In genomic region chr11:34619062-34619516, GRCh38 we compare ENCODE assay signal across 25 cellular contexts. TPM values are rescaled to one million over a fixed set of nuclear protein-coding genes. Genes with fewer than 3 reads are reported as not detected.
DNase-seq lines count a peak whose midpoint lies in the region; ATAC-seq, FAIRE-seq and TF ChIP-seq lines count a peak whose summit lies in the region.
"Had no signal": no experiment of that assay in that cellular context is flagged by ENCODE, and none has a peak within 500 bp of the region (broad histone marks: within the 10 kb centered on the region; RNA-seq: fewer than 3 reads in every experiment).

No MANE protein-coding gene starts in this region.

- no peak overlapping the region for H2AK5ac ChIP-seq in trophoblast cell (ENCODE audit: low read length)

- peaks cover 38% of the 10 kb centered on the region for H3F3A ChIP-seq in PC-9 (ENCODE audit: insufficient read depth, low read depth)

- no peak overlapping the region for H2AFZ ChIP-seq in PC-9
- H2AFZ ChIP-seq in K562 (ENCODE audit: low read depth, low read length) = no peak overlapping the region
- no peak overlapping the region for H2AFZ ChIP-seq in trophoblast cell (ENCODE audit: insufficient read depth, low read length, poor library complexity)

- no peak overlapping the region for H2BK12ac ChIP-seq in trophoblast cell (ENCODE audit: low read length)

- H3K36me3 ChIP-seq in PC-9 (ENCODE audit: low read depth) = peaks cover 24% of the 10 kb centered on the region
- H3K36me3 ChIP-seq in K562 (ENCODE audit: control insufficient read depth, insufficient read depth, low read length) = no peaks in the 10 kb centered on the region
- no peaks in the 10 kb centered on the region for H3K36me3 ChIP-seq in trophoblast cell (ENCODE audit: control insufficient read depth in 1 of 2, insufficient read depth in 2 of 2, low read length in 2 of 2)
- H3K36me3 ChIP-seq: BLaER1 treated with 17β-estradiol and CSF1 and Interleukin-3, amounts not matched to agents 10 nM and 100 nM had no signal

- no peak overlapping the region for H2BK5ac ChIP-seq in trophoblast cell (ENCODE audit: low read depth, low read length, poor library complexity)

- peaks cover 25% of the 10 kb centered on the region for H3K4me1 ChIP-seq in PC-9 (replicated peaks; ENCODE audit: insufficient read depth)
- H3K4me1 ChIP-seq in K562 (replicated peaks in 1 of 2; ENCODE audit: control insufficient read depth in 2 of 2, insufficient read depth in 2 of 2, low read length in 2 of 2) = peaks cover 3 to 48% of the 10 kb centered on the region in 2 experiments; a peak in 4 of 5 replicates
- peaks cover 2 to 6% of the 10 kb centered on the region in 2 experiments for H3K4me1 ChIP-seq in trophoblast cell (ENCODE audit: control insufficient read depth in 1 of 2, insufficient read depth in 2 of 2, low read length in 2 of 2)

- intact Hi-C loops in Calu3 (cut with micrococcal nuclease; ENCODE audit: unreplicated experiment) = no loop called here
- intact Hi-C loops in PC-9 (cut with micrococcal nuclease; ENCODE audit: unreplicated experiment) = no loop called here
- intact Hi-C loops in K562 (cut with micrococcal nuclease) = loop anchor here (5.0 kb wide), 1 partner anchor 33 kb away; no protein-coding TSS in a partner anchor
- intact Hi-C loops in lower leg skin (cut with DNase I; ENCODE audit: low total_unique reads) = no loop called here

- no peaks in the 10 kb centered on the region for H3K9me1 ChIP-seq in K562 (ENCODE audit: control insufficient read depth, insufficient read depth, low read length)

- no peak overlapping the region for H3K23ac ChIP-seq in trophoblast cell (ENCODE audit: low read length)

- BruUV-seq in Calu3 (replicated peaks; lab: Mats Ljungman, UMichigan) = no TSS peak
- BruUV-seq in PC-9 (replicated peaks; lab: Mats Ljungman, UMichigan) = no TSS peak
- BruUV-seq in K562 (replicated peaks; lab: Mats Ljungman, UMichigan) = no TSS peak

- DNase-seq in Calu3 = no peak
- peak in 1 of 2 experiments; percentile 62 for DNase-seq in PC-9
- DNase-seq in K562 (ENCODE audit: extremely low read depth in 1 of 4, low spot score in 3 of 4) = peak; percentile 42 to 74 (median 57)
- peak; percentile 26 to 45 for DNase-seq in trophoblast cell
- no peak for DNase-seq in lower leg skin (ENCODE audit: low spot score in 2 of 2)
- no peak for DNase-seq in NCI-H1436 (lab: John Stamatoyannopoulos, UW)
- DNase-seq in NCI-H1417 (lab: John Stamatoyannopoulos, UW) = no peak
- DNase-seq: GDM1, H7, Kasumi-1, MM.1S, NCI-H1105, NCI-H1694 treated with DMSO at 0.1 percent for 48 hours, NCI-H2107, NCI-H2227 treated with DMSO at 0.1 percent for 48 hours, NCI-H510A treated with DMSO at 0.1 percent for 48 hours, NCI-H774, PC-3, SIG-M5 had no signal

- FAIRE-seq in K562 (lab: Jason Lieb, UNC) = peak; percentile 67

- no peak overlapping the region for H3K18ac ChIP-seq in trophoblast cell (ENCODE audit: low read length)

- no peak for TF ChIP-seq CTCF in Calu3 (IDR thresholded peaks at IDR 0.05; ENCODE audit: unreplicated experiment)
- TF ChIP-seq CTCF in PC-9 (conservative IDR thresholded peaks at IDR 0.05) = no peak
- TF ChIP-seq CTCF in K562 (IDR thresholded peaks at IDR 0.05 in 2 of 3, conservative IDR thresholded peaks at IDR 0.05 in 1 of 3; ENCODE audit: insufficient read depth in 2 of 3, low read depth in 1 of 3, low read length in 3 of 3) = no peak
- TF ChIP-seq CTCF in lower leg skin (IDR thresholded peaks at IDR 0.05) = no peak

- no peaks in the 10 kb centered on the region for H3K9me3 Mint-ChIP-seq in Calu3 (ENCODE audit: low read depth, unreplicated experiment)

- no peaks in the 10 kb centered on the region for H3K79me1 ChIP-seq in trophoblast cell (ENCODE audit: low read length)

- no peaks in the 10 kb centered on the region for H4K20me1 ChIP-seq in PC-9 (ENCODE audit: insufficient read depth)
- no peaks in the 10 kb centered on the region for H4K20me1 ChIP-seq in K562 (replicated peaks; ENCODE audit: control insufficient read depth, insufficient read depth, low read length)
- H4K20me1 ChIP-seq: BLaER1 treated with 17β-estradiol and CSF1 and Interleukin-3, amounts not matched to agents 10 nM and 100 nM had no signal

- H3K14ac ChIP-seq in trophoblast cell (ENCODE audit: low read length) = no peak overlapping the region

- H3K9me3 ChIP-seq in PC-9 (ENCODE audit: insufficient read depth, low read depth) = no peaks in the 10 kb centered on the region
- no peaks in the 10 kb centered on the region for H3K9me3 ChIP-seq in K562 (replicated peaks; ENCODE audit: control insufficient read depth, insufficient read depth, low read depth, low read length)
- peaks cover 3% of the 10 kb centered on the region for H3K9me3 ChIP-seq in trophoblast cell (ENCODE audit: insufficient read depth, low read depth, low read length)
- H3K9me3 ChIP-seq: BLaER1 treated with 17β-estradiol and CSF1 and Interleukin-3, amounts not matched to agents 10 nM and 100 nM had no signal

- peaks cover 36% of the 10 kb centered on the region for H3K4me1 Mint-ChIP-seq in Calu3 (ENCODE audit: low read depth, unreplicated experiment)

- TF ChIP-seq POLR2A in K562 (conservative IDR thresholded peaks at IDR 0.05) (no peak), lower leg skin (IDR thresholded peaks at IDR 0.05) (no peak)

- TF ChIP-seq RAD21 in K562 (CRISPR knock-in tag; conservative IDR thresholded peaks at IDR 0.05 in 1 of 2, IDR thresholded peaks at IDR 0.05 in 1 of 2) = no peak

- POLR2A ChIA-PET in PC-9 (lab: Charles Lee; ENCODE audit: unreplicated experiment) = no interaction called here
- POLR2A ChIA-PET in K562 (lab: Yijun Ruan, JAX) = no interaction called here

- H3K27me3 ChIP-seq in PC-9 (ENCODE audit: insufficient read depth, low read depth) (no peaks in the 10 kb centered on the region), K562 (ENCODE audit: control insufficient read depth in 2 of 2, insufficient read depth in 2 of 2, low read length in 2 of 2) (no peaks in the 10 kb centered on the region), trophoblast cell (ENCODE audit: insufficient read depth, low read length) (no peaks in the 10 kb centered on the region)
- H3K27me3 ChIP-seq: BLaER1 treated with 17β-estradiol and CSF1 and Interleukin-3, amounts not matched to agents 10 nM and 100 nM had no signal

- H3K9me2 ChIP-seq in PC-9 (ENCODE audit: insufficient read depth) = no peaks in the 10 kb centered on the region

- no peaks in the 10 kb centered on the region for H3K27me3 Mint-ChIP-seq in Calu3 (ENCODE audit: unreplicated experiment)

- H3K4ac ChIP-seq in trophoblast cell (ENCODE audit: low read depth, low read length) = no peak overlapping the region

- WGBS in K562 (ENCODE audit: insufficient coverage, low coverage, missing lambda C conversion rate) = 4% methylated on average over 2 of the region's 2 CpGs
- no CpG with 5 or more reads among the region's 2 CpGs for WGBS in trophoblast cell (ENCODE audit: extremely low coverage, insufficient coverage, insufficient read length)
- WGBS in lower leg skin, 2 donors = 57 to 79% methylated on average over 2 of the region's 2 CpGs

- CTCF ChIA-PET in Calu3 (lab: Charles Lee) = interaction anchor here (1.0 kb wide), 1 partner anchor 13 kb away, joined by 3 read pairs; no protein-coding TSS in a partner anchor
- CTCF ChIA-PET in PC-9 (lab: Charles Lee) = interaction anchor here (0.5 kb wide), 1 partner anchor 49 kb away, joined by 3 read pairs; no protein-coding TSS in a partner anchor
- CTCF ChIA-PET in K562 (lab: Yijun Ruan, JAX; ENCODE audit: low intra/inter-chr PET ratio) = no interaction called here

- H3K36me3 Mint-ChIP-seq in Calu3 (ENCODE audit: insufficient read depth, unreplicated experiment) = peaks cover 43% of the 10 kb centered on the region

- H3K4me3 Mint-ChIP-seq in Calu3 (ENCODE audit: low read depth, unreplicated experiment) = peak overlapping the region; percentile 91
- H3K4me3 Mint-ChIP-seq: IgD-negative memory B cell had no signal

- H3K9ac ChIP-seq in K562 (ENCODE audit: insufficient read depth in 1 of 2, low read depth in 2 of 2, low read length in 2 of 2) = no peak overlapping the region
- H3K9ac ChIP-seq in trophoblast cell (ENCODE audit: low read length) = no peak overlapping the region
- H3K9ac ChIP-seq: BLaER1 treated with 17β-estradiol and CSF1 and Interleukin-3, amounts not matched to agents 10 nM and 100 nM had no signal

- H4K12ac ChIP-seq in trophoblast cell (ENCODE audit: low read depth, low read length) = no peak overlapping the region

- H4K91ac ChIP-seq in trophoblast cell (ENCODE audit: low read depth, low read length) = no peak overlapping the region

- in situ Hi-C loops in K562 (cut with MboI) = no loop called here

- H3K4me3 ChIP-seq in PC-9 (no peak overlapping the region), K562 (no peak overlapping the region), trophoblast cell (ENCODE audit: low read depth, low read length) (no peak overlapping the region), lower leg skin (ENCODE audit: low read depth, poor library complexity, severe bottlenecking) (no peak overlapping the region)
- H3K4me3 ChIP-seq: BLaER1 treated with 17β-estradiol and CSF1 and Interleukin-3, amounts not matched to agents 10 nM and 100 nM had no signal

- H2BK120ac ChIP-seq in trophoblast cell (ENCODE audit: insufficient read depth, low read length, poor library complexity) = no peak overlapping the region

- ATAC-seq in K562 = peak; percentile 84
- ATAC-seq in HG03460 (IDR thresholded peaks at IDR 0.05; ENCODE audit: unreplicated experiment) = no peak
- ATAC-seq: PC-3 had no signal

- H3K27ac Mint-ChIP-seq in Calu3 (ENCODE audit: unreplicated experiment) = no peak overlapping the region

- peaks cover 52% of the 10 kb centered on the region for H3K79me2 ChIP-seq in PC-9 (ENCODE audit: low read depth)
- H3K79me2 ChIP-seq in K562 (ENCODE audit: control insufficient read depth, insufficient read depth, low read length) = no peaks in the 10 kb centered on the region
- H3K79me2 ChIP-seq in trophoblast cell (ENCODE audit: control insufficient read depth, insufficient read depth, low read length, poor library complexity) = no peaks in the 10 kb centered on the region

- peak; percentile 82 for TF ChIP-seq EP300 in K562 (IDR thresholded peaks at IDR 0.05; ENCODE audit: low read length)

- peak overlapping the region; percentile 96 for H3K27ac ChIP-seq in PC-9
- no peak overlapping the region for H3K27ac ChIP-seq in K562 (ENCODE audit: extremely low read depth, low read depth, low read length)
- no peak overlapping the region for H3K27ac ChIP-seq in trophoblast cell (ENCODE audit: low read depth, low read length)
- H3K27ac ChIP-seq: BLaER1 treated with 17β-estradiol and CSF1 and Interleukin-3, amounts not matched to agents 10 nM and 100 nM; HL-60; RWPE1 had no signal

- H3K4me2 ChIP-seq in PC-9 = peak overlapping the region; percentile 97
- no peak overlapping the region; the same call in 1 of the 2 replicates for H3K4me2 ChIP-seq in K562 (ENCODE audit: insufficient read depth, low read length)
- H3K4me2 ChIP-seq in trophoblast cell (ENCODE audit: low read length) = no peak overlapping the region

- H4K8ac ChIP-seq in trophoblast cell (ENCODE audit: low read depth, low read length) = no peak overlapping the region

RNA-seq across cellular contexts. Expression of gene EHF, which starts 1.8 kb away (rescaled TPM):
- total RNA-seq in Calu3 (2022) (286 and 299 TPM in 2 replicates), PC-9 (2021) (85.7 and 118 TPM in 2 replicates), K562 (2014; rRNA removed) (0.20 and 0.54 TPM in 2 replicates), K562 (2014; rRNA removed; fragmentation: Illumina TruSeq; extraction: Trizol) (0.41 and 0.47 TPM in 2 replicates), K562 (2015; rRNA removed; fragmentation: Illumina TruSeq; extraction: Trizol) (0.34 and 0.40 TPM in 2 replicates), K562 (2021) (0.38 and 0.76 TPM in 2 replicates), lower leg skin (100 to 1,000 TPM in 2 of 4 donors, 10 to 100 TPM in 2; 58.2 to 130 (median 86.3) TPM)
- not detected in 2 replicates for total RNA-seq in K562 (2011; cell fraction: chromatin; rRNA removed; ENCODE audit: low replicate concordance)
- not detected in 2 replicates for total RNA-seq in K562 (2011; cell fraction: nucleolus; rRNA removed)
- not detected in 2 replicates for total RNA-seq in K562 (2011; cell fraction: nucleoplasm; rRNA removed)
- polyA plus RNA-seq in K562 (2011; rRNA removed) (0.03 and 0.04 TPM in 2 replicates), K562 (2014; fragmentation: Illumina TruSeq; extraction: Trizol) (0.24 TPM in 1 of 2 replicates, not detected in the other), K562 (2014; fragmentation: Nextera tagmentation; extraction: Ambion mirVana) (under 1 TPM; 0.24 to 0.37 TPM), K562 (2014; rRNA removed) (0.04 TPM in 1 of 2 replicates, not detected in the other)
- 0.13 TPM in 1 of 2 replicates, not detected in the other for polyA plus RNA-seq in K562 (2011; cell fraction: cytosol; rRNA removed)
- polyA plus RNA-seq in K562 (2011; cell fraction: nucleus; rRNA removed) = not detected in 2 replicates
- 0.17 and 0.37 TPM in 2 replicates for polyA plus RNA-seq in K562 (2012)
- polyA minus RNA-seq in K562 (2011; rRNA and poly(A)+ RNA removed) = 0.11 and 0.36 TPM in 2 replicates
- polyA minus RNA-seq in K562 (2011; cell fraction: cytosol; rRNA and poly(A)+ RNA removed) = not detected in 2 replicates
- not detected in 2 replicates for polyA minus RNA-seq in K562 (2011; cell fraction: nucleus; rRNA and poly(A)+ RNA removed)
- 0.03 and 0.04 TPM in 2 replicates for polyA plus RNA-seq in trophoblast cell (2013)
- total RNA-seq: HT1080 had no signal
- polyA plus RNA-seq: IgD-negative memory B cell had no signal

Comparison
In these comparisons a context has a peak if more than half of its experiments do, and no peak if none do; other contexts are left out.
1. DNase-seq: peak in K562 (4 of 4) and trophoblast cell (2 of 2); none in Calu3 (single experiment), lower leg skin (0 of 2), NCI-H1436 (single experiment) and NCI-H1417 (0 of 3).
2. RNA of gene EHF, which starts 1.8 kb away (total RNA-seq): 286 to 299 TPM in Calu3, 85.7 to 118 TPM in PC-9 and 58.2 to 130 TPM in lower leg skin; 0.20 to 0.76 TPM in K562; every median in the first group is over 10 times any median in the second.